8 cellular contexts compared by ENCODE assay signal in genomic region chr12:53500119-53500775, GRCh38. TPM values are rescaled to one million over a fixed set of nuclear protein-coding genes. Genes with fewer than 3 reads are reported as not detected.
A peak's percentile ranks its signal among the peaks of the same experiment; 100 is the strongest.
DNase-seq lines count a peak whose midpoint lies in the region; ATAC-seq and TF ChIP-seq lines count a peak whose summit lies in the region.

No MANE protein-coding gene starts in this region.

- H3K9me3 Mint-ChIP-seq in CD14-positive monocyte: no peaks in the 10 kb centered on the region
- no peaks in the 10 kb centered on the region for H3K9me3 Mint-ChIP-seq in activated CD8-positive, alpha-beta T cell treated with anti-CD3 and anti-CD28 coated beads, Interleukin-2, amount 10 ng/mL, durations not matched to agents 7 days and 5 days (ENCODE audit: insufficient read depth)

- intact Hi-C loops in CD14-positive monocyte (cut with micrococcal nuclease): loop anchor here (1.0 to 10.0 kb wide), 4 partner anchors 48 to 285 kb away; partner anchors contain the start of genes AAAS (in 1 of the 2) and PCBP2 (in 1 of the 2)
- intact Hi-C loops in heart left ventricle (cut with DNase I): loop anchor here in 9 of 10 donors (2.0 to 10.0 kb wide), 9 partner anchors 47 to 288 kb away; partner anchors contain the start of genes AAAS (in 6 of the 9), PCBP2 (in 4 of the 9) and PRR13 (in 1 of the 9)
- intact Hi-C loops in psoas muscle (cut with DNase I): loop anchor here in 1 of 2 donors (2.0 kb wide), 1 partner anchor 175 kb away; no protein-coding TSS in a partner anchor

- H3K9ac ChIP-seq in HUES6 (ENCODE audit: low read length): peak overlapping the region; percentile 63

- no peak overlapping the region for H3K27ac ChIP-seq in HUES6 (ENCODE audit: low read depth, low read length)
- H3K27ac ChIP-seq in heart left ventricle: peak overlapping the region; percentile 90 to 100 (median 97)
- H3K27ac ChIP-seq in psoas muscle: peak overlapping the region; percentile 96

- peak overlapping the region; percentile 88 to 100 for H3K4me3 Mint-ChIP-seq in CD14-positive monocyte
- H3K4me3 Mint-ChIP-seq in activated CD8-positive, alpha-beta T cell treated with anti-CD3 and anti-CD28 coated beads, Interleukin-2, amount 10 ng/mL, durations not matched to agents 7 days and 5 days: peak overlapping the region; percentile 81

- peaks cover 11 to 21% of the 10 kb centered on the region in 2 donors for H3K36me3 Mint-ChIP-seq in CD14-positive monocyte
- peaks cover 12% of the 10 kb centered on the region for H3K36me3 Mint-ChIP-seq in activated CD8-positive, alpha-beta T cell treated with anti-CD3 and anti-CD28 coated beads, Interleukin-2, amount 10 ng/mL, durations not matched to agents 7 days and 5 days (ENCODE audit: low read depth)

- no peak for ATAC-seq in activated CD8-positive, alpha-beta T cell treated with anti-CD3 and anti-CD28 coated beads, Interleukin-2, amount 10 ng/mL, durations not matched to agents 7 days and 5 days
- ATAC-seq in heart left ventricle (no peak), psoas muscle (peak in 1 of 4 donors; percentile 11), GM21825 (IDR thresholded peaks at IDR 0.05; ENCODE audit: unreplicated experiment) (no peak)

- H3K27me3 ChIP-seq in HUES6 (ENCODE audit: control insufficient read depth, insufficient read depth, low read length) (no peaks in the 10 kb centered on the region), heart left ventricle (no peaks in the 10 kb centered on the region), psoas muscle (ENCODE audit: insufficient read depth in 3 of 3, low read length in 2 of 3) (no peaks in the 10 kb centered on the region)

- H3K27ac Mint-ChIP-seq in CD14-positive monocyte: peak overlapping the region; percentile 97 to 99 (median 99)
- H3K27ac Mint-ChIP-seq in activated CD8-positive, alpha-beta T cell treated with anti-CD3 and anti-CD28 coated beads, Interleukin-2, amount 10 ng/mL, durations not matched to agents 7 days and 5 days: peak overlapping the region; percentile 94

- H3K36me3 ChIP-seq in HUES6 (ENCODE audit: control insufficient read depth, insufficient read depth, low read length): peaks cover 23% of the 10 kb centered on the region
- H3K36me3 ChIP-seq in heart left ventricle: peaks cover 0 to 15% (median 9%) of the 10 kb centered on the region in 9 donors
- peaks cover 0 to 15% of the 10 kb centered on the region in 2 donors for H3K36me3 ChIP-seq in psoas muscle (ENCODE audit: insufficient read depth in 1 of 2, low read depth in 1 of 2)

- peak overlapping the region; percentile 76 for H3K4me3 ChIP-seq in HUES6 (ENCODE audit: low read depth, low read length)
- H3K4me3 ChIP-seq in heart left ventricle: peak overlapping the region; percentile 36 to 98 (median 76)
- peak overlapping the region; percentile 85 for H3K4me3 ChIP-seq in psoas muscle

- TF ChIP-seq POLR2A in heart left ventricle (IDR thresholded peaks at IDR 0.05): peak; percentile 92 to 94

- peaks cover 34% of the 10 kb centered on the region for H3K4me1 ChIP-seq in HUES6 (ENCODE audit: control insufficient read depth, insufficient read depth, low read length)
- peaks cover 5 to 67% (median 37%) of the 10 kb centered on the region in 12 donors for H3K4me1 ChIP-seq in heart left ventricle
- peaks cover 17% of the 10 kb centered on the region for H3K4me1 ChIP-seq in psoas muscle

- peak; percentile 80 for DNase-seq in CD14-positive monocyte (ENCODE audit: low spot score)
- no peak for DNase-seq in activated CD8-positive, alpha-beta T cell treated with anti-CD3 and anti-CD28 coated beads, Interleukin-2, amount 10 ng/mL, durations not matched to agents 7 days and 5 days
- DNase-seq in heart left ventricle: peak in 2 of 5 donors; percentile 69 to 73
- DNase-seq in psoas muscle: peak; percentile 74 to 80
- DNase-seq in COLO668 (lab: John Stamatoyannopoulos, UW; ENCODE audit: unreplicated experiment): no peak
- no peak for DNase-seq in activated CD4-positive, CD25-positive, alpha-beta regulatory T cell treated with anti-CD3 and anti-CD28 coated beads, Interleukin-2, amount 50 U/mL, for 72 hours

- H3K27me3 Mint-ChIP-seq in CD14-positive monocyte (ENCODE audit: low read depth in 3 of 3): peaks cover 0 to 6% (median 0%) of the 10 kb centered on the region in 3 donors
- no peaks in the 10 kb centered on the region for H3K27me3 Mint-ChIP-seq in activated CD8-positive, alpha-beta T cell treated with anti-CD3 and anti-CD28 coated beads, Interleukin-2, amount 10 ng/mL, durations not matched to agents 7 days and 5 days (ENCODE audit: low read depth)

- WGBS in heart left ventricle, 4 donors: 3 to 4% (median 3%) methylated on average over 10 to 18 of the region's 18 CpGs
- WGBS in psoas muscle, 3 donors: 1 to 2% (median 1%) methylated on average over 18 of the region's 18 CpGs

- peaks cover 51% of the 10 kb centered on the region for H3K4me1 Mint-ChIP-seq in CD14-positive monocyte
- H3K4me1 Mint-ChIP-seq in activated CD8-positive, alpha-beta T cell treated with anti-CD3 and anti-CD28 coated beads, Interleukin-2, amount 10 ng/mL, durations not matched to agents 7 days and 5 days (ENCODE audit: low read depth): peaks cover 43% of the 10 kb centered on the region

- CTCF ChIA-PET in activated CD8-positive, alpha-beta T cell treated with anti-CD3 and anti-CD28 coated beads, Interleukin-2, amount 10 ng/mL, durations not matched to agents 7 days and 5 days (lab: Charles Lee): interaction anchor here (0.7 to 2.8 kb wide), 15 partner anchors 9 to 288 kb away, joined by 3 to 18 read pairs (median 4); partner anchors contain the start of genes AAAS and ATP5MC2

- POLR2A ChIA-PET in activated CD8-positive, alpha-beta T cell treated with anti-CD3 and anti-CD28 coated beads, Interleukin-2, amount 10 ng/mL, durations not matched to agents 7 days and 5 days (lab: Charles Lee): interaction anchor here (0.6 to 2.3 kb wide), 16 partner anchors 8 to 397 kb away, joined by 3 to 14 read pairs (median 4); partner anchors contain the start of genes AAAS, SOAT2 and SP1

- no peak for TF ChIP-seq CTCF in CD14-positive monocyte (IDR thresholded peaks at IDR 0.05)
- TF ChIP-seq CTCF in heart left ventricle (IDR thresholded peaks at IDR 0.05): no peak
- no peak for TF ChIP-seq CTCF in psoas muscle (IDR thresholded peaks at IDR 0.05)

- no peaks in the 10 kb centered on the region for H3K9me3 ChIP-seq in HUES6 (ENCODE audit: control insufficient read depth, insufficient read depth, low read depth, low read length)
- no peaks in the 10 kb centered on the region for H3K9me3 ChIP-seq in heart left ventricle
- H3K9me3 ChIP-seq in psoas muscle: no peaks in the 10 kb centered on the region

RNA-seq across cellular contexts. Expression of gene TARBP2, which starts 0.8 kb away (rescaled TPM):
- polyA plus RNA-seq in CD14-positive monocyte: 10 to 100 TPM; 16.6 to 24.4 TPM
- total RNA-seq in activated CD8-positive, alpha-beta T cell treated with anti-CD3 and anti-CD28 coated beads, Interleukin-2, amount 10 ng/mL, durations not matched to agents 7 days and 5 days: 10 to 100 TPM; 30.3 to 36.9 TPM
- total RNA-seq in heart left ventricle: 10 to 100 TPM in 5 of 9 donors, 1 to 10 TPM in 4; 7.8 to 19.5 (median 10.1) TPM
- 10 to 100 TPM; 12.6 to 23.5 TPM for polyA plus RNA-seq in heart left ventricle
- 10 to 100 TPM in 2 of 4 donors, 1 to 10 TPM in 2; 7.6 to 10.8 (median 10.4) TPM for total RNA-seq in psoas muscle
- 10 to 100 TPM; 10.2 to 23.3 (median 21.2) TPM for polyA plus RNA-seq in psoas muscle

RNA-seq across cellular contexts. Expression of gene MAP3K12, which starts 1.0 kb away (rescaled TPM):
- polyA plus RNA-seq in CD14-positive monocyte (1 to 10 TPM; 1.7 to 2.0 TPM), heart left ventricle (1 to 10 TPM; 4.5 to 6.5 TPM), psoas muscle (1 to 10 TPM; 2.3 to 3.1 (median 3.0) TPM)
- 10 to 100 TPM; 22.7 to 22.9 TPM for total RNA-seq in activated CD8-positive, alpha-beta T cell treated with anti-CD3 and anti-CD28 coated beads, Interleukin-2, amount 10 ng/mL, durations not matched to agents 7 days and 5 days
- total RNA-seq in heart left ventricle (10 to 100 TPM in 2 of 9 donors, 1 to 10 TPM in 7; 3.3 to 12.6 (median 4.2) TPM), psoas muscle (1 to 10 TPM; 1.9 to 2.9 (median 2.3) TPM)

RNA-seq across cellular contexts. Expression of gene NPFF, which starts 7.0 kb away (rescaled TPM):
- polyA plus RNA-seq in CD14-positive monocyte (not detected), heart left ventricle (not detected), psoas muscle (not detected)
- total RNA-seq in activated CD8-positive, alpha-beta T cell treated with anti-CD3 and anti-CD28 coated beads, Interleukin-2, amount 10 ng/mL, durations not matched to agents 7 days and 5 days: not detected
- total RNA-seq in heart left ventricle (not detected), psoas muscle (not detected)

RNA-seq across cellular contexts. Expression of gene PCBP2, which starts 48.3 kb away (rescaled TPM):
- polyA plus RNA-seq in CD14-positive monocyte: 10 to 100 TPM; 79.6 to 81.9 TPM
- 100 to 1,000 TPM; 813 to 836 TPM for total RNA-seq in activated CD8-positive, alpha-beta T cell treated with anti-CD3 and anti-CD28 coated beads, Interleukin-2, amount 10 ng/mL, durations not matched to agents 7 days and 5 days
- 100 to 1,000 TPM; 293 to 642 (median 559) TPM for total RNA-seq in heart left ventricle
- 100 to 1,000 TPM; 290 to 343 TPM for polyA plus RNA-seq in heart left ventricle
- total RNA-seq in psoas muscle: 100 to 1,000 TPM; 354 to 507 (median 439) TPM
- polyA plus RNA-seq in psoas muscle: 100 to 1,000 TPM; 254 to 469 (median 365) TPM

RNA-seq across cellular contexts. Expression of gene PRR13, which starts 58.7 kb away (rescaled TPM):
- polyA plus RNA-seq in CD14-positive monocyte: 100 to 1,000 TPM; 591 to 670 TPM
- total RNA-seq in activated CD8-positive, alpha-beta T cell treated with anti-CD3 and anti-CD28 coated beads, Interleukin-2, amount 10 ng/mL, durations not matched to agents 7 days and 5 days: 100 to 1,000 TPM; 220 TPM
- total RNA-seq in heart left ventricle: 100 to 1,000 TPM in 1 of 9 donors, 10 to 100 TPM in 8; 25.7 to 100 (median 53.1) TPM
- 100 to 1,000 TPM in 1 of 2 donors, 10 to 100 TPM in 1; 39.5 to 121 TPM for polyA plus RNA-seq in heart left ventricle
- total RNA-seq in psoas muscle: 10 to 100 TPM; 45.2 to 85.0 (median 62.6) TPM
- 100 to 1,000 TPM in 1 of 3 donors, 10 to 100 TPM in 2; 65.6 to 136 (median 82.0) TPM for polyA plus RNA-seq in psoas muscle

Comparison
In these comparisons a context has a peak if more than half of its experiments do, and no peak if none do; other contexts are left out.
1. DNase-seq: peak in CD14-positive monocyte (single experiment) and psoas muscle (2 of 2); none in activated CD8-positive, alpha-beta T cell treated with anti-CD3 and anti-CD28 coated beads, Interleukin-2, amount 10 ng/mL, durations not matched to agents 7 days and 5 days (single experiment), COLO668 (single experiment) and activated CD4-positive, CD25-positive, alpha-beta regulatory T cell treated with anti-CD3 and anti-CD28 coated beads, Interleukin-2, amount 50 U/mL, for 72 hours (single experiment).
2. Peak in every context shown above with its lines, with median percentiles within 50 percentile points of each other: H3K4me3 ChIP-seq.